22 cellular contexts compared by ENCODE assay signal in the genomic region with DNA sequence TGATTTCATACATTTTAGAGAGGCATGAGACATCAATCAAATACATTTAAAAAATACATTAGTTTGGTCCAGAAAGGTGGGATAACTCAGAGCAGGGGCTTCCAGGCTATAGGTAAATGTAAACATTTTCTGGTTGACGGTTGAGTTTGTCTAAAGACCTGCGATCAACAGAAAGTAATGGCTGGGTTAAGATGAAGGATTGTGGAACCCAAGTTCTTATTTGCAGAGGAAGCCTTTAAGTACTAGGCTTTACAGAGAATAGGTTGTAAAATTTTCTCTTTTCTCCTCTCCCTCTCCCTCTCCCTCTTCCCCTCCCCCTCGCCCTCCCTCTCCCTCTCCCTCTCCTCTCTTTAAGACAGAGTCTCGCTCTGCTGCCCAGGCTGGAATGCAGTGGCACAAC. TPM values are rescaled to one million over a fixed set of nuclear protein-coding genes. Genes with fewer than 3 reads are reported as not detected.
DNase-seq lines count a peak whose midpoint lies in the region; ATAC-seq and TF ChIP-seq lines count a peak whose summit lies in the region.
"Had no signal": no experiment of that assay in that cellular context is flagged by ENCODE, and none has a peak within 500 bp of the region (broad histone marks: within the 10 kb centered on the region; RNA-seq: fewer than 3 reads in every experiment).

No MANE protein-coding gene starts in this region.

- BruUV-seq in Calu3 (replicated peaks; lab: Mats Ljungman, UMichigan), result no TSS peak

- TF ChIP-seq CTCF in CD4-positive, alpha-beta T cell (IDR thresholded peaks at IDR 0.05), result no peak
- TF ChIP-seq CTCF in Calu3 (IDR thresholded peaks at IDR 0.05; ENCODE audit: unreplicated experiment), result no peak

- H3K27ac Mint-ChIP-seq in CD4-positive, alpha-beta T cell, result peak overlapping the region; percentile 88
- H3K27ac Mint-ChIP-seq in Calu3 (ENCODE audit: unreplicated experiment), result no peak overlapping the region
- peak overlapping the region; percentile 94 for H3K27ac Mint-ChIP-seq in T-helper 17 cell
- H3K27ac Mint-ChIP-seq in immature natural killer cell, result peak overlapping the region; percentile 68 to 98 (median 86)
- H3K27ac Mint-ChIP-seq: HFFc6 had no signal

- peaks cover 95% of the 10 kb centered on the region for H3K4me1 Mint-ChIP-seq in CD4-positive, alpha-beta T cell (ENCODE audit: low read depth)
- H3K4me1 Mint-ChIP-seq in Calu3 (ENCODE audit: low read depth, unreplicated experiment) (peaks cover 92% of the 10 kb centered on the region), T-helper 17 cell (peaks cover 54% of the 10 kb centered on the region), immature natural killer cell (peaks cover 56 to 64% of the 10 kb centered on the region in 2 donors)

- peak overlapping the region; percentile 29 for H3K27ac ChIP-seq in CD4-positive, alpha-beta T cell (ENCODE audit: low read depth, low read length)
- H3K27ac ChIP-seq: cardiac muscle cell, dorsolateral prefrontal cortex, gastrocnemius medialis, PC-9 had no signal

- CTCF ChIA-PET in CD4-positive, alpha-beta T cell (lab: Charles Lee), result interaction anchor here (5.3 kb wide), 1 partner anchor 34 kb away, joined by 36 read pairs; no protein-coding TSS in a partner anchor
- CTCF ChIA-PET in Calu3 (lab: Charles Lee), result interaction anchor here (1.2 kb wide), 1 partner anchor 13 kb away, joined by 3 read pairs; no protein-coding TSS in a partner anchor

- peak overlapping the region; percentile 94 for H3K4me3 Mint-ChIP-seq in CD4-positive, alpha-beta T cell
- peak overlapping the region; percentile 89 for H3K4me3 Mint-ChIP-seq in Calu3 (ENCODE audit: low read depth, unreplicated experiment)
- peak overlapping the region; percentile 79 for H3K4me3 Mint-ChIP-seq in T-helper 17 cell
- no peak overlapping the region for H3K4me3 Mint-ChIP-seq in immature natural killer cell
- H3K4me3 Mint-ChIP-seq: HFFc6 had no signal

- no peaks in the 10 kb centered on the region for H3K9me3 Mint-ChIP-seq in CD4-positive, alpha-beta T cell
- peaks cover 3% of the 10 kb centered on the region for H3K9me3 Mint-ChIP-seq in Calu3 (ENCODE audit: low read depth, unreplicated experiment)
- no peaks in the 10 kb centered on the region for H3K9me3 Mint-ChIP-seq in immature natural killer cell
- H3K9me3 Mint-ChIP-seq: HFFc6 had no signal

- no peaks in the 10 kb centered on the region for H3K36me3 Mint-ChIP-seq in CD4-positive, alpha-beta T cell (ENCODE audit: low read depth)
- H3K36me3 Mint-ChIP-seq in Calu3 (ENCODE audit: insufficient read depth, unreplicated experiment) (peaks cover 67% of the 10 kb centered on the region), T-helper 17 cell (ENCODE audit: low read depth) (no peaks in the 10 kb centered on the region), immature natural killer cell (peaks cover 0 to 7% (median 5%) of the 10 kb centered on the region in 3 donors)

- no peak for ATAC-seq in CD4-positive, alpha-beta T cell (ENCODE audit: poor library complexity)
- no peak for ATAC-seq in T-helper 17 cell
- ATAC-seq: esophagus mucosa, gastrocnemius medialis had no signal

- intact Hi-C loops in CD4-positive, alpha-beta T cell (cut with DNase I, micrococcal nuclease), result no loop called here
- intact Hi-C loops in Calu3 (cut with micrococcal nuclease; ENCODE audit: unreplicated experiment), result no loop called here

- H3K9me3 ChIP-seq in CD4-positive, alpha-beta T cell (ENCODE audit: control insufficient read depth, low read length), result no peaks in the 10 kb centered on the region
- H3K9me3 ChIP-seq in T-helper 17 cell (ENCODE audit: control insufficient read depth, low read length, poor library complexity, severe bottlenecking), result no peaks in the 10 kb centered on the region
- H3K9me3 ChIP-seq: gastrocnemius medialis had no signal

- no peak for DNase-seq in CD4-positive, alpha-beta T cell
- no peak for DNase-seq in Calu3
- no peak for DNase-seq in T-helper 17 cell
- DNase-seq in immature natural killer cell, result no peak
- DNase-seq in stimulated activated CD4-positive, alpha-beta T cell treated with anti-CD3 and anti-CD28 coated beads, Interleukin-4, amount 100 ng/mL, for 1 hour, result no peak
- DNase-seq in epidermal melanocyte (ENCODE audit: insufficient read length, low spot score), result no peak
- DNase-seq in amniotic stem cell (lab: John Stamatoyannopoulos, UW), result no peak
- DNase-seq in DMS53 (lab: John Stamatoyannopoulos, UW), result no peak
- DNase-seq: activated CD4-positive, CD25-positive, alpha-beta regulatory T cell treated with anti-CD3 and anti-CD28 coated beads, Interleukin-2, amount 50 U/mL, for 72 hours; AML-193; dorsolateral prefrontal cortex; gastrocnemius medialis; HFFc6; NCI-H1105 treated with DMSO at 0.1 percent for 48 hours; NCI-H2107; NCI-H524 treated with DMSO at 0.1 percent for 48 hours; PC-9; posterior cingulate gyrus; stimulated activated CD4-positive, alpha-beta T cell treated with anti-CD3 and anti-CD28 coated beads, Interleukin-2, amount 100 ng/mL, for 24 hours; T1000 had no signal

- H3K27me3 ChIP-seq in CD4-positive, alpha-beta T cell (ENCODE audit: control insufficient read depth, insufficient read depth, low read length), result no peaks in the 10 kb centered on the region
- H3K27me3 ChIP-seq: cardiac muscle cell, dorsolateral prefrontal cortex, gastrocnemius medialis had no signal

- no peaks in the 10 kb centered on the region for H3K27me3 Mint-ChIP-seq in CD4-positive, alpha-beta T cell
- H3K27me3 Mint-ChIP-seq in Calu3 (ENCODE audit: unreplicated experiment) (no peaks in the 10 kb centered on the region), T-helper 17 cell (no peaks in the 10 kb centered on the region), immature natural killer cell (ENCODE audit: low read depth in 3 of 3) (peaks cover 0 to 6% (median 5%) of the 10 kb centered on the region in 3 donors)

- POLR2A ChIA-PET in CD4-positive, alpha-beta T cell (lab: Charles Lee), result no interaction called here

RNA-seq across cellular contexts. Expression of a gene that starts 50.8 kb away (rescaled TPM):
- total RNA-seq in CD4-positive, alpha-beta T cell, result 10 to 100 TPM; 15.1 to 17.6 TPM
- total RNA-seq in Calu3 (2022) (144 and 184 TPM in 2 replicates), T-helper 17 cell (10 to 100 TPM; 13.9 to 16.0 TPM)
- polyA plus RNA-seq in immature natural killer cell, result 10 to 100 TPM in 2 of 3 donors, 1 to 10 TPM in 1; 3.0 to 15.4 (median 12.1) TPM

RNA-seq across cellular contexts. Expression of a gene that starts 53.6 kb away (rescaled TPM):
- 100 to 1,000 TPM in 1 of 2 experiments, 10 to 100 TPM in 1; 99.9 to 106 TPM for total RNA-seq in CD4-positive, alpha-beta T cell
- total RNA-seq in Calu3 (2022), result 62.8 and 71.2 TPM in 2 replicates
- total RNA-seq in T-helper 17 cell, result 10 to 100 TPM; 79.2 to 93.4 TPM
- 100 to 1,000 TPM in 1 of 3 donors, 10 to 100 TPM in 2; 38.8 to 117 (median 71.0) TPM for polyA plus RNA-seq in immature natural killer cell

Comparison
In these comparisons a context has a peak if more than half of its experiments do, and no peak if none do; other contexts are left out.
1. H3K4me3 Mint-ChIP-seq: peak in CD4-positive, alpha-beta T cell (single experiment), Calu3 (single experiment) and T-helper 17 cell (single experiment); none in immature natural killer cell (0 of 5).